Comparison of ENCODE assay signal across 8 cellular contexts in genomic region chr11:66958232-66958955, GRCh38. TPM values are rescaled to one million over a fixed set of nuclear protein-coding genes. Genes with fewer than 3 reads are reported as not detected.
DNase-seq lines count a peak whose midpoint lies in the region; ATAC-seq lines count a peak whose summit lies in the region.

Gene PC, minus strand, starts transcription at chr11:66958383. Its CDS starts 86,224 bp downstream, at chr11:66872159.

- DNase-seq in DMS114 treated with DMSO at 0.1 percent for 48 hours (lab: John Stamatoyannopoulos, UW; ENCODE audit: unreplicated experiment) (peak; percentile 99), KG1 (lab: John Stamatoyannopoulos, UW) (peak; percentile 98), RPMI7951 (ENCODE audit: low read depth) (peak; percentile 100), fibroblast of gingiva (ENCODE audit: low read depth) (peak; percentile 100), naive B cell (peak; percentile 95)
- DNase-seq in activated T-helper 2 cell treated with anti-CD3 and anti-CD28 coated beads, Interferon-gamma antibody, Interleukin-2, Interleukin-4, amounts not matched to agents 10 μg/mL and 5 μg/mL and 100 μg/mL, durations not matched to agents 14 hours and 24 hours and 36 hours (ENCODE audit: low spot score), result peak; percentile 98
- DNase-seq in stimulated activated effector memory CD8-positive, alpha-beta T cell treated with anti-CD3 and anti-CD28 coated beads, Interleukin-12 subunit alpha, Interleukin-12 subunit beta, amount 100 ng/mL, for 72 hours (ENCODE audit: low spot score in 2 of 2), result peak; percentile 85 to 97

- H3K27me3 Mint-ChIP-seq in activated T-helper 2 cell treated with anti-CD3 and anti-CD28 coated beads, Interferon-gamma antibody, Interleukin-2, Interleukin-4, amounts not matched to agents 10 μg/mL and 5 μg/mL and 100 μg/mL, durations not matched to agents 14 hours and 24 hours and 36 hours (ENCODE audit: low read depth), result peaks cover 3% of the 10 kb centered on the region
- no peaks in the 10 kb centered on the region for H3K27me3 Mint-ChIP-seq in naive B cell

- ATAC-seq in GM21723 (IDR thresholded peaks at IDR 0.05; ENCODE audit: unreplicated experiment), result peak; percentile 97
- ATAC-seq in naive B cell (ENCODE audit: low read depth in 2 of 2), result peak; percentile 96 to 97
- peak; percentile 97 for ATAC-seq in stimulated activated effector memory CD8-positive, alpha-beta T cell treated with anti-CD3 and anti-CD28 coated beads, Interleukin-12 subunit alpha, Interleukin-12 subunit beta, amount 100 ng/mL, for 72 hours

- H3K27ac Mint-ChIP-seq in activated T-helper 2 cell treated with anti-CD3 and anti-CD28 coated beads, Interferon-gamma antibody, Interleukin-2, Interleukin-4, amounts not matched to agents 10 μg/mL and 5 μg/mL and 100 μg/mL, durations not matched to agents 14 hours and 24 hours and 36 hours, result peak within 1 kb of the TSS; percentile 93
- peak within 1 kb of the TSS; percentile 33 to 93 (median 82) for H3K27ac Mint-ChIP-seq in naive B cell
- H3K27ac Mint-ChIP-seq in stimulated activated effector memory CD8-positive, alpha-beta T cell treated with anti-CD3 and anti-CD28 coated beads, Interleukin-12 subunit alpha, Interleukin-12 subunit beta, amount 100 ng/mL, for 72 hours, result peak within 1 kb of the TSS; percentile 69

- intact Hi-C loops in activated T-helper 2 cell treated with anti-CD3 and anti-CD28 coated beads, Interferon-gamma antibody, Interleukin-2, Interleukin-4, amounts not matched to agents 10 μg/mL and 5 μg/mL and 100 μg/mL, durations not matched to agents 14 hours and 24 hours and 36 hours (cut with micrococcal nuclease), result loop anchor here (2.0 to 5.0 kb wide), 2 partner anchors 102 to 116 kb away; partner anchors contain the start of genes LRFN4 and RCE1

- H3K4me3 Mint-ChIP-seq in activated T-helper 2 cell treated with anti-CD3 and anti-CD28 coated beads, Interferon-gamma antibody, Interleukin-2, Interleukin-4, amounts not matched to agents 10 μg/mL and 5 μg/mL and 100 μg/mL, durations not matched to agents 14 hours and 24 hours and 36 hours (ENCODE audit: low read depth), result peak within 1 kb of the TSS; percentile 78
- peak within 1 kb of the TSS; percentile 64 to 97 (median 92) for H3K4me3 Mint-ChIP-seq in naive B cell
- peak within 1 kb of the TSS; percentile 70 for H3K4me3 Mint-ChIP-seq in stimulated activated effector memory CD8-positive, alpha-beta T cell treated with anti-CD3 and anti-CD28 coated beads, Interleukin-12 subunit alpha, Interleukin-12 subunit beta, amount 100 ng/mL, for 72 hours

- H3K9me3 Mint-ChIP-seq in activated T-helper 2 cell treated with anti-CD3 and anti-CD28 coated beads, Interferon-gamma antibody, Interleukin-2, Interleukin-4, amounts not matched to agents 10 μg/mL and 5 μg/mL and 100 μg/mL, durations not matched to agents 14 hours and 24 hours and 36 hours, result peaks cover 3% of the 10 kb centered on the region
- no peaks in the 10 kb centered on the region for H3K9me3 Mint-ChIP-seq in naive B cell
- peaks cover 3% of the 10 kb centered on the region for H3K9me3 Mint-ChIP-seq in stimulated activated effector memory CD8-positive, alpha-beta T cell treated with anti-CD3 and anti-CD28 coated beads, Interleukin-12 subunit alpha, Interleukin-12 subunit beta, amount 100 ng/mL, for 72 hours

- H3K4me1 Mint-ChIP-seq in activated T-helper 2 cell treated with anti-CD3 and anti-CD28 coated beads, Interferon-gamma antibody, Interleukin-2, Interleukin-4, amounts not matched to agents 10 μg/mL and 5 μg/mL and 100 μg/mL, durations not matched to agents 14 hours and 24 hours and 36 hours (ENCODE audit: low read depth), result peaks cover 15% of the 10 kb centered on the region
- peaks cover 16 to 27% (median 26%) of the 10 kb centered on the region in 3 donors for H3K4me1 Mint-ChIP-seq in naive B cell
- peaks cover 26% of the 10 kb centered on the region for H3K4me1 Mint-ChIP-seq in stimulated activated effector memory CD8-positive, alpha-beta T cell treated with anti-CD3 and anti-CD28 coated beads, Interleukin-12 subunit alpha, Interleukin-12 subunit beta, amount 100 ng/mL, for 72 hours

- H3K36me3 Mint-ChIP-seq in activated T-helper 2 cell treated with anti-CD3 and anti-CD28 coated beads, Interferon-gamma antibody, Interleukin-2, Interleukin-4, amounts not matched to agents 10 μg/mL and 5 μg/mL and 100 μg/mL, durations not matched to agents 14 hours and 24 hours and 36 hours (ENCODE audit: low read depth), result no peaks in the 10 kb centered on the region
- H3K36me3 Mint-ChIP-seq in naive B cell, result no peaks in the 10 kb centered on the region
- H3K36me3 Mint-ChIP-seq in stimulated activated effector memory CD8-positive, alpha-beta T cell treated with anti-CD3 and anti-CD28 coated beads, Interleukin-12 subunit alpha, Interleukin-12 subunit beta, amount 100 ng/mL, for 72 hours, result no peaks in the 10 kb centered on the region

RNA-seq across cellular contexts. Expression of gene PC, which starts in this region (rescaled TPM):
- total RNA-seq in RPMI7951 (2014; rRNA removed; shearing (Covaris generic)), result 29.1 and 54.4 TPM in 2 replicates
- total RNA-seq in activated T-helper 2 cell treated with anti-CD3 and anti-CD28 coated beads, Interferon-gamma antibody, Interleukin-2, Interleukin-4, amounts not matched to agents 10 μg/mL and 5 μg/mL and 100 μg/mL, durations not matched to agents 14 hours and 24 hours and 36 hours, result 15.4 and 18.0 TPM in 2 replicates
- polyA plus RNA-seq in naive B cell (ENCODE audit: low read depth in 6 of 6), result 1 to 10 TPM in 5 of 6 donors, under 1 TPM in 1; 0.96 to 4.2 (median 1.7) TPM

Comparison
In these comparisons a context has a peak if more than half of its experiments do, and no peak if none do; other contexts are left out.
1. Peak in every context shown above with its lines: DNase-seq and ATAC-seq.